Comparison of ENCODE assay signal across 12 cellular contexts in genomic region chr2:45765847-45766254, GRCh38.
A peak's percentile ranks its signal among the peaks of the same experiment; 100 is the strongest.
DNase-seq lines count a peak whose midpoint lies in the region; ATAC-seq and TF ChIP-seq lines count a peak whose summit lies in the region.
"Had no signal": no experiment of that assay in that cellular context is flagged by ENCODE, and none has a peak within 500 bp of the region (broad histone marks: within the 10 kb centered on the region; RNA-seq: fewer than 3 reads in every experiment).

No MANE protein-coding gene starts in this region.

- H3K4me1 Mint-ChIP-seq in mesothelial cell of epicardium, result peaks cover 40% of the 10 kb centered on the region
- peaks cover 11% of the 10 kb centered on the region for H3K4me1 Mint-ChIP-seq in stimulated activated naive CD8-positive, alpha-beta T cell treated with anti-CD3 and anti-CD28 coated beads, Interleukin-15, amount 100 ng/mL, for 72 hours

- peak overlapping the region; percentile 27 for H3K27ac Mint-ChIP-seq in mesothelial cell of epicardium
- H3K27ac Mint-ChIP-seq in stimulated activated naive CD8-positive, alpha-beta T cell treated with anti-CD3 and anti-CD28 coated beads, Interleukin-15, amount 100 ng/mL, for 72 hours, result no peak overlapping the region

- H3K36me3 ChIP-seq in BE2C (no peaks in the 10 kb centered on the region), Karpas-422 (ENCODE audit: insufficient read depth, low read length) (no peaks in the 10 kb centered on the region)

- H4K20me1 ChIP-seq in Karpas-422 (ENCODE audit: insufficient read depth, low read depth, low read length), result no peaks in the 10 kb centered on the region

- no peak overlapping the region for H3K4me2 ChIP-seq in Karpas-422 (ENCODE audit: low read depth, low read length, poor library complexity, severe bottlenecking)

- no peak overlapping the region for H3K4me3 Mint-ChIP-seq in mesothelial cell of epicardium
- H3K4me3 Mint-ChIP-seq in stimulated activated naive CD8-positive, alpha-beta T cell treated with anti-CD3 and anti-CD28 coated beads, Interleukin-15, amount 100 ng/mL, for 72 hours, result no peak overlapping the region
- H3K4me3 Mint-ChIP-seq: neural crest cell had no signal

- no peak for ATAC-seq in stimulated activated naive CD8-positive, alpha-beta T cell treated with anti-CD3 and anti-CD28 coated beads, Interleukin-15, amount 100 ng/mL, for 72 hours

- H3K27me3 ChIP-seq in BE2C, result no peaks in the 10 kb centered on the region
- H3K27me3 ChIP-seq in Karpas-422 (ENCODE audit: low read length), result no peaks in the 10 kb centered on the region

- H3K9me2 ChIP-seq in Karpas-422 (replicated peaks; ENCODE audit: insufficient read depth, low read length), result no peaks in the 10 kb centered on the region

- H3K79me2 ChIP-seq in Karpas-422 (ENCODE audit: low read length), result peaks cover 96% of the 10 kb centered on the region

- H3K36me3 Mint-ChIP-seq in mesothelial cell of epicardium, result no peaks in the 10 kb centered on the region

- H3K9me3 Mint-ChIP-seq in mesothelial cell of epicardium, result no peaks in the 10 kb centered on the region
- H3K9me3 Mint-ChIP-seq in stimulated activated naive CD8-positive, alpha-beta T cell treated with anti-CD3 and anti-CD28 coated beads, Interleukin-15, amount 100 ng/mL, for 72 hours, result no peaks in the 10 kb centered on the region
- H3K9me3 Mint-ChIP-seq: neural crest cell had no signal

- no peak for TF ChIP-seq CTCF in BE2C (IDR thresholded peaks at IDR 0.05; ENCODE audit: low read depth, low read length)
- TF ChIP-seq CTCF in coronary artery (IDR thresholded peaks at IDR 0.05), result no peak
- TF ChIP-seq CTCF in mesothelial cell of epicardium (IDR thresholded peaks at IDR 0.05; ENCODE audit: unreplicated experiment), result no peak
- TF ChIP-seq CTCF in GM20000 (IDR thresholded peaks at IDR 0.05; ENCODE audit: extremely low read depth, missing control alignments), result no peak

- H3K4me1 ChIP-seq in BE2C (peaks cover 85% of the 10 kb centered on the region), Karpas-422 (ENCODE audit: low read length) (peaks cover 77% of the 10 kb centered on the region)

- peak; percentile 82 for DNase-seq in BE2C
- DNase-seq in Karpas-422, result no peak
- peak; percentile 26 for DNase-seq in coronary artery (ENCODE audit: low spot score)
- DNase-seq in mesothelial cell of epicardium (ENCODE audit: low spot score in 2 of 2, unreplicated experiment in 2 of 2), result no peak
- DNase-seq in GM20000 (ENCODE audit: low spot score), result no peak
- no peak for DNase-seq in stimulated activated naive CD8-positive, alpha-beta T cell treated with anti-CD3 and anti-CD28 coated beads, Interleukin-15, amount 100 ng/mL, for 72 hours
- DNase-seq in GM19238 (ENCODE audit: insufficient read length, low spot score), result no peak
- DNase-seq in NCI-H774 (lab: John Stamatoyannopoulos, UW), result no peak
- DNase-seq: activated effector memory CD4-positive, alpha-beta T cell treated with anti-CD3 and anti-CD28 coated beads, Interleukin-2, amount 50 U/mL, for 16 hours; GF-D8; NCI-H748 treated with DMSO at 0.1 percent for 48 hours had no signal

- no peaks in the 10 kb centered on the region for H3K27me3 Mint-ChIP-seq in mesothelial cell of epicardium (ENCODE audit: low read depth)
- no peaks in the 10 kb centered on the region for H3K27me3 Mint-ChIP-seq in stimulated activated naive CD8-positive, alpha-beta T cell treated with anti-CD3 and anti-CD28 coated beads, Interleukin-15, amount 100 ng/mL, for 72 hours

- peak overlapping the region; percentile 33; the same call in 1 of the 2 replicates for H3K27ac ChIP-seq in Karpas-422 (ENCODE audit: low read length)
- H3K27ac ChIP-seq in coronary artery, result no peak overlapping the region

- H2AFZ ChIP-seq in Karpas-422 (ENCODE audit: low read length), result no peak overlapping the region

- H3K9ac ChIP-seq in Karpas-422 (ENCODE audit: low read length), result no peak overlapping the region

- H3K9me3 ChIP-seq in BE2C, result no peaks in the 10 kb centered on the region
- no peaks in the 10 kb centered on the region for H3K9me3 ChIP-seq in Karpas-422 (ENCODE audit: low read length)

- H3K4me3 ChIP-seq in BE2C (ENCODE audit: low read depth, low read length) (peak overlapping the region; percentile 3; the same call in 1 of the 2 replicates), Karpas-422 (ENCODE audit: low read length) (no peak overlapping the region), coronary artery (no peak overlapping the region)

Comparison
In these comparisons a context has a peak if more than half of its experiments do, and no peak if none do; other contexts are left out.
1. DNase-seq: peak in BE2C (single experiment) and coronary artery (single experiment); none in Karpas-422 (single experiment), mesothelial cell of epicardium (0 of 2), GM20000 (single experiment), stimulated activated naive CD8-positive, alpha-beta T cell treated with anti-CD3 and anti-CD28 coated beads, Interleukin-15, amount 100 ng/mL, for 72 hours (0 of 2), GM19238 (single experiment) and NCI-H774 (single experiment).